In the genomic region with DNA sequence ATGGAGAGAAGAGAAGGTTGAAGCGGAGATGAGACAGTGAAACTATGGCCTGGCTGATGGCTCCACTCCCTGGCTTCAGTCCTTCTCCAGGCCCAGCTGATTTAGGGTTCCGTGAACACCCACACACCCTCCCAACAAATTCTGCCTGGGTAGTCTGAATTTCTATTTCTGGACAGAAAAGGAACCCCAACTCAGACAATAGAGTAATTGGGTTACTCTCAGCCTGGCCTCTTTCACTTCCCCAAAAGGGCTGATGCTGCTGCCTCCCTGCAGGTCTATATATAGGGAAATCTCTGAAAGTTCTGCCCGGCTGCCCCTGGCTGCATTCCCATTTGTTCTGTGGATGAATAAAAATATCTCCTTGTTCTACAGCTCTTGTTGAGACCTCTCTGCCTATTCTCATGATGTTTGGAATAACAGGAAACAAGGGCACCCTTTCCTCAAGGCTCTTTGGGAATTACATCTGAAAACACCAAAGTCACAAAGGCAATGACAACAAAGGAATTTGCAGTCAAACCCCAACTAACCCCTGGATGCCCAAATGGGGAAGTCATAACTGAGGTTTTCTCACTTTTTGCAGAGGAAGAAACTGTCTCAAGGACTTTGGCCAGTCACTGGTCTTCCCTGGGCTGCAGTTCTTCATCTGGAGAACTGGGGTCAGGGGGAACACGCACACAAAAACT, we compare ENCODE assay signal across 9 cellular contexts. TPM values are rescaled to one million over a fixed set of nuclear protein-coding genes. Genes with fewer than 3 reads are reported as not detected.
DNase-seq lines count a peak whose midpoint lies in the region; ATAC-seq and TF ChIP-seq lines count a peak whose summit lies in the region.
"Had no signal": no experiment of that assay in that cellular context is flagged by ENCODE, and none has a peak within 500 bp of the region (broad histone marks: within the 10 kb centered on the region; RNA-seq: fewer than 3 reads in every experiment).

No MANE protein-coding gene starts in this region.

- TF ChIP-seq CTCF in upper lobe of right lung (IDR thresholded peaks at IDR 0.05) = no peak
- TF ChIP-seq CTCF in H9 (conservative IDR thresholded peaks at IDR 0.05) = no peak

- no peak overlapping the region for H3K4me3 ChIP-seq in upper lobe of right lung
- H3K4me3 ChIP-seq: lung, upper lobe of left lung had no signal

- H4K5ac ChIP-seq in H9 (ENCODE audit: insufficient read length, low read depth, low read length) = no peak overlapping the region

- H3K79me1 ChIP-seq in H9 (ENCODE audit: insufficient read depth, low read depth, low read length, poor library complexity, severe bottlenecking) = no peaks in the 10 kb centered on the region

- DNase-seq in Right ventricle myocardium superior (peak; percentile 72), upper lobe of right lung (peak; percentile 42), activated T-cell treated with anti-CD3 and anti-CD28 coated beads for 4 hours (no peak), H9 (no peak)
- DNase-seq in activated effector memory CD4-positive, alpha-beta T cell treated with anti-CD3 and anti-CD28 coated beads, Interleukin-2, amount 50 U/mL, for 16 hours = no peak
- DNase-seq: upper lobe of left lung had no signal

- peaks cover 0 to 4% of the 10 kb centered on the region in 2 experiments; a peak in 3 of 4 replicates for H3K4me1 Mint-ChIP-seq in H9

- no peaks in the 10 kb centered on the region for H3K23me2 ChIP-seq in H9 (ENCODE audit: insufficient read length, low read depth, low read length, poor library complexity, severe bottlenecking)

- no peak overlapping the region for H3K4me2 ChIP-seq in H9 (ENCODE audit: insufficient read depth, insufficient read length, low read length)

- no peak overlapping the region for H3K4me3 Mint-ChIP-seq in H9

- H3K27ac ChIP-seq in upper lobe of right lung (peak overlapping the region; percentile 11), H9 (ENCODE audit: insufficient read length, low read depth, low read length) (no peak overlapping the region)

- H3K56ac ChIP-seq in H9 (ENCODE audit: insufficient read length, low read depth, low read length) = no peak overlapping the region

- H2AFZ ChIP-seq in H9 (ENCODE audit: low read length) = no peak overlapping the region

- H3K14ac ChIP-seq in H9 (ENCODE audit: insufficient read depth, low read length) = no peak overlapping the region

- no peaks in the 10 kb centered on the region for H3K79me2 ChIP-seq in H9 (ENCODE audit: insufficient read depth, low read length)

- no peak overlapping the region for H2BK20ac ChIP-seq in H9 (ENCODE audit: low read depth, low read length, poor library complexity, severe bottlenecking)

- H3T11ph ChIP-seq in H9 (ENCODE audit: low read length) = no peak overlapping the region

- intact Hi-C loops in Right ventricle myocardium superior (cut with DNase I) = no loop called here
- intact Hi-C loops in upper lobe of right lung (cut with DNase I) = no loop called here

- no peak overlapping the region for H2BK15ac ChIP-seq in H9 (ENCODE audit: low read depth, low read length)

- no peaks in the 10 kb centered on the region for H3K36me3 ChIP-seq in upper lobe of right lung
- H3K36me3 ChIP-seq: upper lobe of left lung had no signal

- no peak overlapping the region for H2BK5ac ChIP-seq in H9 (ENCODE audit: insufficient read length, low read length)

- no peak overlapping the region for H2AK5ac ChIP-seq in H9 (ENCODE audit: insufficient read length, low read length)

- peak; percentile 73 for ATAC-seq in GM21390 (IDR thresholded peaks at IDR 0.05; ENCODE audit: unreplicated experiment)
- ATAC-seq in HG03565 (IDR thresholded peaks at IDR 0.05; ENCODE audit: unreplicated experiment) = peak; percentile 41
- peak; percentile 77 for ATAC-seq in Right ventricle myocardium superior (ENCODE audit: poor library complexity)
- ATAC-seq in upper lobe of right lung = peak; percentile 78

- no peak overlapping the region for H3K18ac ChIP-seq in H9 (ENCODE audit: insufficient read length, low read depth, low read length)

- no peak overlapping the region for H3K4ac ChIP-seq in H9 (ENCODE audit: low read depth, low read length)

- H3K4me1 ChIP-seq in upper lobe of right lung (no peaks in the 10 kb centered on the region), H9 (ENCODE audit: insufficient read depth, low read length) (no peaks in the 10 kb centered on the region)

- no peak overlapping the region for H4K91ac ChIP-seq in H9 (ENCODE audit: insufficient read length, low read depth, low read length)

- no peaks in the 10 kb centered on the region for H3K36me3 Mint-ChIP-seq in H9 (ENCODE audit: insufficient read depth in 1 of 3, low read depth in 3 of 3)

- H3K27ac Mint-ChIP-seq in H9 = no peak overlapping the region

- H4K20me1 ChIP-seq in H9 (ENCODE audit: control insufficient read depth, insufficient read depth, insufficient read length) = no peaks in the 10 kb centered on the region

- no peaks in the 10 kb centered on the region for H3K27me3 ChIP-seq in upper lobe of right lung
- no peaks in the 10 kb centered on the region for H3K27me3 ChIP-seq in H9 (ENCODE audit: insufficient read depth, low read length)
- H3K27me3 ChIP-seq: upper lobe of left lung had no signal

- no peak overlapping the region for H4K8ac ChIP-seq in H9 (replicated peaks; ENCODE audit: insufficient read length, low read depth, low read length)

- no peak overlapping the region for H3K23ac ChIP-seq in H9 (ENCODE audit: insufficient read length, low read depth, low read length)

- no peak overlapping the region for H2BK120ac ChIP-seq in H9 (ENCODE audit: low read depth, low read length, poor library complexity, severe bottlenecking)

- no CpG with 5 or more reads among the region's 4 CpGs for WGBS in H9 (ENCODE audit: extremely low coverage, insufficient read length, low lambda C conversion rate)

- H3K9me3 ChIP-seq in upper lobe of right lung (no peaks in the 10 kb centered on the region), H9 (ENCODE audit: control insufficient read depth, low read depth, low read length) (no peaks in the 10 kb centered on the region)
- H3K9me3 ChIP-seq: upper lobe of left lung had no signal

- H2BK12ac ChIP-seq in H9 (ENCODE audit: insufficient read length, low read depth, low read length) = no peak overlapping the region

- no peak overlapping the region for H3K9ac ChIP-seq in H9 (ENCODE audit: extremely low read depth, insufficient read length, low read length)

- no peaks in the 10 kb centered on the region; a peak in 1 of 5 replicates for H3K9me3 Mint-ChIP-seq in H9

- H3K27me3 Mint-ChIP-seq in H9 (ENCODE audit: low read depth) = peaks cover 11% of the 10 kb centered on the region

RNA-seq across cellular contexts. Expression of a gene that starts 11.4 kb away (rescaled TPM):
- total RNA-seq in Right ventricle myocardium superior (4.4 TPM), upper lobe of right lung (4.3 TPM), H9 (2021) (3.8 and 3.9 TPM in 2 replicates)

RNA-seq across cellular contexts. Expression of a gene that starts 30.2 kb away (rescaled TPM):
- total RNA-seq in Right ventricle myocardium superior (105 TPM), upper lobe of right lung (124 TPM), H9 (2021) (8.1 and 9.4 TPM in 2 replicates)

Comparison
In these comparisons a context has a peak if more than half of its experiments do, and no peak if none do; other contexts are left out.
1. DNase-seq: peak in Right ventricle myocardium superior (single experiment) and upper lobe of right lung (single experiment); none in activated T-cell treated with anti-CD3 and anti-CD28 coated beads for 4 hours (single experiment), activated effector memory CD4-positive, alpha-beta T cell treated with anti-CD3 and anti-CD28 coated beads, Interleukin-2, amount 50 U/mL, for 16 hours (single experiment) and H9 (single experiment).
2. RNA of a gene that starts 30.2 kb away (total RNA-seq): 124 TPM in upper lobe of right lung (single experiment) and 105 TPM in Right ventricle myocardium superior (single experiment); 8.1 to 9.4 TPM in H9; every median in the first group is over 10 times any median in the second.
3. Peak in every context shown above with its lines, with median percentiles within 50 percentile points of each other: ATAC-seq.